ENCODE assay signal across 15 cellular contexts in genomic region chr5:63101870-63102269, GRCh38.
DNase-seq lines count a peak whose midpoint lies in the region; ATAC-seq and TF ChIP-seq lines count a peak whose summit lies in the region.
"Had no signal": no experiment of that assay in that cellular context is flagged by ENCODE, and none has a peak within 500 bp of the region (broad histone marks: within the 10 kb centered on the region; RNA-seq: fewer than 3 reads in every experiment).

No MANE protein-coding gene starts in this region.

- H3K4me3 ChIP-seq in left lung (no peak overlapping the region), WERI-Rb-1 (ENCODE audit: low read depth, low read length) (no peak overlapping the region), uterus (no peak overlapping the region)
- H3K4me3 ChIP-seq: HAP-1 had no signal

- H3K4me1 ChIP-seq in left lung (no peaks in the 10 kb centered on the region), uterus (no peaks in the 10 kb centered on the region)
- H3K4me1 ChIP-seq: HAP-1 had no signal

- no peak for TF ChIP-seq CTCF in left lung (IDR thresholded peaks at IDR 0.05)
- TF ChIP-seq CTCF in WERI-Rb-1 (IDR thresholded peaks at IDR 0.05; ENCODE audit: low read depth, low read length), result no peak
- no peak for TF ChIP-seq CTCF in uterus (IDR thresholded peaks at IDR 0.05)

- intact Hi-C loops in left lung (cut with DNase I), result no loop called here
- intact Hi-C loops in uterus (cut with DNase I; ENCODE audit: low total_unique reads), result no loop called here

- TF ChIP-seq POLR2A in uterus (IDR thresholded peaks at IDR 0.05), result no peak

- H3K9me3 ChIP-seq in left lung (no peaks in the 10 kb centered on the region), WERI-Rb-1 (ENCODE audit: severe bottlenecking) (no peaks in the 10 kb centered on the region), uterus (no peaks in the 10 kb centered on the region)
- H3K9me3 ChIP-seq: HAP-1 had no signal

- H3K36me3 ChIP-seq in left lung (no peaks in the 10 kb centered on the region), WERI-Rb-1 (no peaks in the 10 kb centered on the region), uterus (no peaks in the 10 kb centered on the region)
- H3K36me3 ChIP-seq: HAP-1 had no signal

- H3K27ac ChIP-seq in left lung, result no peak overlapping the region
- H3K27ac ChIP-seq in WERI-Rb-1, result no peak overlapping the region
- H3K27ac ChIP-seq in uterus, result no peak overlapping the region

- no peaks in the 10 kb centered on the region for H3K27me3 ChIP-seq in left lung
- no peaks in the 10 kb centered on the region for H3K27me3 ChIP-seq in WERI-Rb-1 (ENCODE audit: insufficient read depth, low read depth, severe bottlenecking)
- H3K27me3 ChIP-seq in uterus, result no peaks in the 10 kb centered on the region

- DNase-seq in NOMO-1 treated with DMSO at 0.1 percent for 48 hours (lab: John Stamatoyannopoulos, UW; ENCODE audit: unreplicated experiment) (peak; percentile 41), left lung (no peak), WERI-Rb-1 (no peak), uterus (no peak), DMS 273 treated with DMSO at 0.1 percent for 48 hours (lab: John Stamatoyannopoulos, UW) (no peak)
- DNase-seq: C1 segment of cervical spinal cord; CD4-positive, alpha-beta T cell; DMS153; DMS79 treated with DMSO at 0.1 percent for 48 hours; EL; GDM1; IMR-90 had no signal

- ATAC-seq in GM18868 (IDR thresholded peaks at IDR 0.05; ENCODE audit: unreplicated experiment) (peak; percentile 41), HG02759 (IDR thresholded peaks at IDR 0.05; ENCODE audit: unreplicated experiment) (peak; percentile 57), left lung (peak; percentile 83)
